ENCODE assay signal across 23 cellular contexts in the genomic region with DNA sequence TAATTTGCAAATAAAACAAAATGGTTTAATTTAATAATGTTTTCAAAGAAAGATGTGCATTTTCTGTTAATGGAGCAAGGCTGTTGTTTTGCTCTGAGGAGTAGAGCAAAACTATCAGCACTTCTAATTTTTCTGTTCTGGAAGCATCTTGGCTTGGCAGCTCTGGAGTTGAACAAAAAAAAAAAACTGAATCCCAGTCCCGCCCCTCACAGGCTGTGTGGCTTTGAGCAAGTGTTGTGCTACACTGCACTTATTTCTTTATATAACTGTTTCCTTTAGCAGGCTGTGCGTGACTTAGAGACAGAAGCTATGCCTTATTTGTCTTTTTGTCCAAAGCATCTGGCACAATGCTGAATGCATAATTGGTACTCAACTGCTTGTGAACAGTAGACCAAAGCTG.
"Had no signal": no experiment of that assay in that cellular context is flagged by ENCODE, and none has a peak within 500 bp of the region (broad histone marks: within the 10 kb centered on the region; RNA-seq: fewer than 3 reads in every experiment).

No MANE protein-coding gene starts in this region.

- DNase-seq: colonic mucosa; effector CD8-positive, alpha-beta T cell; endodermal cell; foreskin melanocyte; hypothalamus; immature natural killer cell; left ventricle myocardium superior; lower lobe of right lung; stimulated activated CD4-positive, alpha-beta T cell treated with anti-CD3 and anti-CD28 coated beads, Interleukin-12 subunit alpha, Interleukin-12 subunit beta, amount 100 ng/mL, for 4 hours; stimulated activated CD4-positive, alpha-beta T cell treated with anti-CD3 and anti-CD28 coated beads, Interleukin-1b, Interleukin-23, amount 100 ng/mL, for 48 hours; stimulated activated CD4-positive, alpha-beta T cell treated with anti-CD3 and anti-CD28 coated beads, Interleukin-4, amount 100 ng/mL, for 1 hour; stimulated activated CD8-positive, alpha-beta memory T cell treated with anti-CD3 and anti-CD28 coated beads, Interleukin-4, amount 100 ng/mL, for 48 hours; stimulated activated naive CD8-positive, alpha-beta T cell treated with anti-CD3 and anti-CD28 coated beads, Interleukin-15, amount 100 ng/mL, for 72 hours; thyroid gland; trophoblast cell had no signal

- H3K27me3 ChIP-seq: colonic mucosa, right atrium auricular region, thyroid gland, vagina had no signal

- H3K27ac ChIP-seq: colonic mucosa, epithelial cell of prostate, lower lobe of right lung, prostate gland, right atrium auricular region, thyroid gland, vagina had no signal

- H3K4me1 ChIP-seq: colonic mucosa, lower lobe of right lung, prostate gland, thyroid gland, vagina had no signal

- ATAC-seq: esophagus mucosa; left ventricle myocardium superior; lower lobe of right lung; natural killer cell treated with Interleukin-12 subunit alpha and Interleukin-12 subunit beta and Interleukin-15 and Interleukin-18, amount 100 ng/mL, for 72 hours; sciatic nerve; stimulated activated naive CD8-positive, alpha-beta T cell treated with anti-CD3 and anti-CD28 coated beads, Interleukin-15, amount 100 ng/mL, for 72 hours had no signal

- H3K36me3 ChIP-seq: colonic mucosa, lower lobe of right lung, prostate gland, right atrium auricular region, thyroid gland, vagina had no signal

- H3K4me3 ChIP-seq: colonic mucosa, lower lobe of right lung, prostate gland, right atrium auricular region, smooth muscle cell, thyroid gland, vagina had no signal

- H3K9me3 ChIP-seq: colonic mucosa, lower lobe of right lung, prostate gland, right atrium auricular region, thyroid gland, vagina had no signal
